In genomic region chr4:39025552-39026085, GRCh38 we compare ENCODE assay signal across 3 cellular contexts.
A peak's percentile ranks its signal among the peaks of the same experiment; 100 is the strongest.
TF ChIP-seq lines count a peak whose summit lies in the region.

No MANE protein-coding gene starts in this region.

TF ChIP-seq in SK-N-SH, 30 proteins besides CTCF, POLR2A, EP300 and RAD21:
- TF ChIP-seq MXI1 (IDR thresholded peaks at IDR 0.05; ENCODE audit: low read depth, low read length) (no peak), JUND (IDR thresholded peaks at IDR 0.05) (no peak), MEF2A (IDR thresholded peaks at IDR 0.05; ENCODE audit: borderline replicate concordance, low read depth) (no peak), TCF12 (IDR thresholded peaks at IDR 0.05) (no peak), NRF1 (IDR thresholded peaks at IDR 0.05; ENCODE audit: low read depth, low read length) (no peak), POLR2AphosphoS5 (IDR thresholded peaks at IDR 0.05; ENCODE audit: low read depth, low read length) (no peak), GABPA (IDR thresholded peaks at IDR 0.05; ENCODE audit: low read depth) (no peak), SMC3 (IDR thresholded peaks at IDR 0.05; ENCODE audit: low read depth, low read length) (no peak), MAX (IDR thresholded peaks at IDR 0.05; ENCODE audit: low read depth) (no peak), SIN3A (IDR thresholded peaks at IDR 0.05; ENCODE audit: borderline replicate concordance, low read depth, low read length) (no peak), YY1 (IDR thresholded peaks at IDR 0.05; ENCODE audit: low read depth) (no peak), RFX5 (IDR thresholded peaks at IDR 0.05; ENCODE audit: low read length) (no peak), FOXM1 (IDR thresholded peaks at IDR 0.05; ENCODE audit: low read depth) (no peak)

TF ChIP-seq in SK-N-SH treated with all-trans-retinoic acid at 6 μM for 48 hours, 23 proteins besides CTCF, POLR2A, EP300 and RAD21:
- TF ChIP-seq TOX (CRISPR knock-in tag; IDR thresholded peaks at IDR 0.05; ENCODE audit: borderline replicate concordance), result no peak
TF ChIP-seq in SK-N-SH treated with all-trans-retinoic acid at 6 μM for 48 hours: peak in this region for 0.

TF ChIP-seq in K562, 482 proteins besides CTCF, POLR2A, EP300 and RAD21 (continues in another document):
- no peak for TF ChIP-seq TAF9B (IDR thresholded peaks at IDR 0.05; ENCODE audit: partially characterized antibody)
- no peak for TF ChIP-seq DEAF1 (CRISPR knock-in tag; IDR thresholded peaks at IDR 0.05)
- TF ChIP-seq EZH2 (IDR thresholded peaks at IDR 0.05; ENCODE audit: borderline replicate concordance, low read depth, low read length), result no peak
- no peak for TF ChIP-seq HNRNPUL1 (IDR thresholded peaks at IDR 0.05; ENCODE audit: low read length)
- no peak for TF ChIP-seq TCF15 (CRISPR knock-in tag; IDR thresholded peaks at IDR 0.05)
- no peak for TF ChIP-seq HLTF (IDR thresholded peaks at IDR 0.05)
- no peak for TF ChIP-seq MAX (CRISPR knock-in tag; IDR thresholded peaks at IDR 0.05)
- TF ChIP-seq HMG20B (CRISPR knock-in tag; IDR thresholded peaks at IDR 0.05), result no peak
- TF ChIP-seq ZNF584 (CRISPR knock-in tag; IDR thresholded peaks at IDR 0.05; ENCODE audit: low read depth), result 0 out of 2 replicates have a peak, but pooled peaks have one; percentile 44
- no peak for TF ChIP-seq HNRNPK (IDR thresholded peaks at IDR 0.05; ENCODE audit: low read depth, low read length, poor library complexity, severe bottlenecking)
- TF ChIP-seq SMAD1 (IDR thresholded peaks at IDR 0.05; ENCODE audit: low read depth, low read length, partially characterized antibody), result no peak
- TF ChIP-seq ZNF445 (CRISPR knock-in tag; IDR thresholded peaks at IDR 0.05; ENCODE audit: low read depth), result no peak
- TF ChIP-seq LEF1 (IDR thresholded peaks at IDR 0.05), result 0 out of 2 replicates have a peak, but pooled peaks have one; percentile 25
- TF ChIP-seq CLOCK (CRISPR knock-in tag; IDR thresholded peaks at IDR 0.05; ENCODE audit: borderline replicate concordance), result no peak
- TF ChIP-seq CEBPB (tag; IDR thresholded peaks at IDR 0.05), result peak; percentile 82
- 0 out of 2 replicates have a peak, but pooled peaks have one; percentile 52 for TF ChIP-seq HDAC2 (IDR thresholded peaks at IDR 0.05)
- no peak for TF ChIP-seq POLR3G (IDR thresholded peaks at IDR 0.05; ENCODE audit: extremely low read depth, insufficient read length, insufficient replicate concordance)
- TF ChIP-seq SMAD3 (CRISPR knock-in tag; conservative IDR thresholded peaks at IDR 0.05), result no peak
- no peak for TF ChIP-seq CREB1 (IDR thresholded peaks at IDR 0.05)
- TF ChIP-seq CREB1 (CRISPR knock-in tag; IDR thresholded peaks at IDR 0.05), result no peak
- TF ChIP-seq ZNF785 (CRISPR knock-in tag; IDR thresholded peaks at IDR 0.05), result no peak
- peak; percentile 98 for TF ChIP-seq NFE2 (IDR thresholded peaks at IDR 0.05; ENCODE audit: low read depth)
- no peak for TF ChIP-seq HDAC1 (IDR thresholded peaks at IDR 0.05)
- TF ChIP-seq TAF15 (IDR thresholded peaks at IDR 0.05; ENCODE audit: low read depth, low read length), result no peak
- TF ChIP-seq SRSF9 (IDR thresholded peaks at IDR 0.05; ENCODE audit: borderline replicate concordance, low read depth, low read length), result no peak
- no peak for TF ChIP-seq PYGO2 (tag; IDR thresholded peaks at IDR 0.05)
- TF ChIP-seq ZNF644 (tag; IDR thresholded peaks at IDR 0.05; ENCODE audit: low read depth), result no peak
- peak; percentile 64 for TF ChIP-seq DPF2 (IDR thresholded peaks at IDR 0.05)
- no peak for TF ChIP-seq RBM15 (IDR thresholded peaks at IDR 0.05; ENCODE audit: insufficient read depth, low read length)
- TF ChIP-seq POLR3A (IDR thresholded peaks at IDR 0.05; ENCODE audit: borderline replicate concordance, extremely low read depth, insufficient read depth, insufficient read length), result no peak
- no peak for TF ChIP-seq NR2F6 (CRISPR knock-in tag; IDR thresholded peaks at IDR 0.05)
- TF ChIP-seq TFAM (CRISPR knock-in tag; conservative IDR thresholded peaks at IDR 0.05), result no peak
- no peak for TF ChIP-seq POLR2B (IDR thresholded peaks at IDR 0.05; ENCODE audit: low read depth, partially characterized antibody)
- no peak for TF ChIP-seq ZNF274 (IDR thresholded peaks at IDR 0.05; ENCODE audit: borderline replicate concordance, low read depth, low read length)
- TF ChIP-seq SETDB1 (IDR thresholded peaks at IDR 0.05; ENCODE audit: low read length), result no peak
- TF ChIP-seq GABPB1 (CRISPR knock-in tag; IDR thresholded peaks at IDR 0.05), result no peak
- TF ChIP-seq MAFF (IDR thresholded peaks at IDR 0.05; ENCODE audit: low read length), result peak; percentile 86
- TF ChIP-seq CREB5 (CRISPR knock-in tag; IDR thresholded peaks at IDR 0.05), result no peak
- no peak for TF ChIP-seq ZNF175 (CRISPR knock-in tag; IDR thresholded peaks at IDR 0.05; ENCODE audit: low read depth)
- TF ChIP-seq TRIM25 (IDR thresholded peaks at IDR 0.05; ENCODE audit: borderline replicate concordance), result no peak
- TF ChIP-seq DACH1 (IDR thresholded peaks at IDR 0.05; ENCODE audit: partially characterized antibody), result no peak
- no peak for TF ChIP-seq NR2C2 (CRISPR knock-in tag; IDR thresholded peaks at IDR 0.05)
- TF ChIP-seq NR2C2 (tag; IDR thresholded peaks at IDR 0.05), result no peak
- TF ChIP-seq ZNF224 (CRISPR knock-in tag; IDR thresholded peaks at IDR 0.05), result no peak
- TF ChIP-seq MAFG (tag; conservative IDR thresholded peaks at IDR 0.05), result peak; percentile 93
- no peak for TF ChIP-seq CAMTA2 (CRISPR knock-in tag; conservative IDR thresholded peaks at IDR 0.05)
- no peak for TF ChIP-seq REST (CRISPR knock-in tag; IDR thresholded peaks at IDR 0.05; ENCODE audit: low read depth)
- TF ChIP-seq ZNF212 (CRISPR knock-in tag; IDR thresholded peaks at IDR 0.05), result no peak
- TF ChIP-seq GATA2 (CRISPR knock-in tag; IDR thresholded peaks at IDR 0.05), result no peak
- TF ChIP-seq ZFX (CRISPR knock-in tag; IDR thresholded peaks at IDR 0.05), result no peak
- TF ChIP-seq BRF2 (IDR thresholded peaks at IDR 0.05; ENCODE audit: borderline replicate concordance, insufficient read depth, insufficient read length), result no peak
- TF ChIP-seq BRF1 (IDR thresholded peaks at IDR 0.05; ENCODE audit: borderline replicate concordance, extremely low read depth, insufficient read length), result no peak
- TF ChIP-seq SIRT6 (IDR thresholded peaks at IDR 0.05; ENCODE audit: low read depth, low read length), result no peak
- TF ChIP-seq NFXL1 (CRISPR knock-in tag; IDR thresholded peaks at IDR 0.05), result no peak
